9 cellular contexts compared by ENCODE assay signal in genomic region chr22:37457093-37457893, GRCh38. TPM values are rescaled to one million over a fixed set of nuclear protein-coding genes. Genes with fewer than 3 reads are reported as not detected.
DNase-seq lines count a peak whose midpoint lies in the region; TF ChIP-seq lines count a peak whose summit lies in the region.
"Had no signal": no experiment of that assay in that cellular context is flagged by ENCODE, and none has a peak within 500 bp of the region (broad histone marks: within the 10 kb centered on the region; RNA-seq: fewer than 3 reads in every experiment).

No MANE protein-coding gene starts in this region.

- peak; percentile 96 for TF ChIP-seq CTCF in liver (IDR thresholded peaks at IDR 0.05; ENCODE audit: low read depth, low read length, missing input control)

- H3K4me1 ChIP-seq in liver (ENCODE audit: control insufficient read depth in 4 of 4, insufficient read depth in 4 of 4, low read length in 3 of 4): peaks cover 0 to 5% (median 2%) of the 10 kb centered on the region in 4 donors

- H3K27ac ChIP-seq in liver (ENCODE audit: low read depth in 1 of 2, low read length in 2 of 2): no peak overlapping the region
- H3K27ac ChIP-seq: skin epidermis had no signal

- DNase-seq in SKM-1 treated with dmso at 0.1 percent for 144 hours (lab: John Stamatoyannopoulos, UW; ENCODE audit: unreplicated experiment) (peak; percentile 52), SKM-1 (lab: John Stamatoyannopoulos, UW; ENCODE audit: unreplicated experiment) (no peak), NCI-H1694 (lab: John Stamatoyannopoulos, UW) (peak; percentile 52), cerebellum (ENCODE audit: low spot score) (peak; percentile 59), middle frontal gyrus (ENCODE audit: extremely low spot score, low spot score) (no peak)
- DNase-seq in activated CD4-positive, alpha-beta T cell treated with anti-CD3 and anti-CD28 coated beads for 24 hours (ENCODE audit: low read depth in 2 of 2): peak; percentile 80 to 89
- peak; percentile 79 for DNase-seq in stimulated activated CD8-positive, alpha-beta memory T cell treated with anti-CD3 and anti-CD28 coated beads, Interleukin-12 subunit alpha, Interleukin-12 subunit beta, amount 100 ng/mL, for 1 hour (ENCODE audit: low read depth)

- WGBS in liver: 45% methylated on average over 4 of the region's 4 CpGs

- no peaks in the 10 kb centered on the region for H3K36me3 ChIP-seq in liver (ENCODE audit: control insufficient read depth in 4 of 4, insufficient read depth in 3 of 4, low read depth in 1 of 4, low read length in 3 of 4)

- H3K27me3 ChIP-seq in liver (ENCODE audit: control insufficient read depth in 4 of 4, insufficient read depth in 4 of 4, low read length in 3 of 4): peaks cover 0 to 2% (median 0%) of the 10 kb centered on the region in 4 donors

- no peaks in the 10 kb centered on the region for H3K9me3 ChIP-seq in liver (ENCODE audit: control insufficient read depth in 4 of 4, low read length in 3 of 4)

- H3K9ac ChIP-seq in liver (ENCODE audit: low read depth in 1 of 2, low read length in 2 of 2): no peak overlapping the region

- no peak overlapping the region for H3K4me3 ChIP-seq in liver (ENCODE audit: low read depth in 1 of 3, low read length in 3 of 3)
- H3K4me3 ChIP-seq: skin epidermis had no signal

- peak; percentile 99 for TF ChIP-seq RAD21 in liver (IDR thresholded peaks at IDR 0.05)

TF ChIP-seq in liver, 16 proteins besides CTCF, POLR2A, EP300 and RAD21:
- TF ChIP-seq RXRA (IDR thresholded peaks at IDR 0.05) (no peak), MAX (IDR thresholded peaks at IDR 0.05) (no peak), ATF3 (IDR thresholded peaks at IDR 0.05) (no peak), ZBTB33 (IDR thresholded peaks at IDR 0.05) (no peak), TAF1 (conservative IDR thresholded peaks at IDR 0.05) (no peak), EGR1 (IDR thresholded peaks at IDR 0.05; ENCODE audit: low read depth in 2 of 2) (no peak), FOXA2 (IDR thresholded peaks at IDR 0.05) (no peak), NR2F2 (IDR thresholded peaks at IDR 0.05) (no peak), HNF4A (conservative IDR thresholded peaks at IDR 0.05) (no peak), REST (IDR thresholded peaks at IDR 0.05) (no peak), YY1 (IDR thresholded peaks at IDR 0.05) (no peak), FOXA1 (IDR thresholded peaks at IDR 0.05) (no peak)

RNA-seq across cellular contexts. Expression of gene MFNG, which starts 28.9 kb away (rescaled TPM):
- total RNA-seq in cerebellum (5.4 TPM), liver (1 to 10 TPM; 6.9 to 7.9 TPM)
- 10 to 100 TPM in 1 of 2 donors, 1 to 10 TPM in 1; 5.0 to 10.7 TPM for polyA plus RNA-seq in liver

RNA-seq across cellular contexts. Expression of gene ELFN2, which starts 30.0 kb away (rescaled TPM):
- total RNA-seq in cerebellum (5.7 TPM), liver (under 1 TPM; 0.08 to 0.19 TPM)
- polyA plus RNA-seq in liver: under 1 TPM in 1 of 2 donors, not detected in 1; 0.07 TPM

Comparison
In these comparisons a context has a peak if more than half of its experiments do, and no peak if none do; other contexts are left out.
1. DNase-seq: peak in SKM-1 treated with dmso at 0.1 percent for 144 hours (single experiment), NCI-H1694 (single experiment), activated CD4-positive, alpha-beta T cell treated with anti-CD3 and anti-CD28 coated beads for 24 hours (2 of 2), cerebellum (single experiment) and stimulated activated CD8-positive, alpha-beta memory T cell treated with anti-CD3 and anti-CD28 coated beads, Interleukin-12 subunit alpha, Interleukin-12 subunit beta, amount 100 ng/mL, for 1 hour (single experiment); none in SKM-1 (single experiment) and middle frontal gyrus (single experiment).